Comparison of ENCODE assay signal across 21 cellular contexts in the genomic region with DNA sequence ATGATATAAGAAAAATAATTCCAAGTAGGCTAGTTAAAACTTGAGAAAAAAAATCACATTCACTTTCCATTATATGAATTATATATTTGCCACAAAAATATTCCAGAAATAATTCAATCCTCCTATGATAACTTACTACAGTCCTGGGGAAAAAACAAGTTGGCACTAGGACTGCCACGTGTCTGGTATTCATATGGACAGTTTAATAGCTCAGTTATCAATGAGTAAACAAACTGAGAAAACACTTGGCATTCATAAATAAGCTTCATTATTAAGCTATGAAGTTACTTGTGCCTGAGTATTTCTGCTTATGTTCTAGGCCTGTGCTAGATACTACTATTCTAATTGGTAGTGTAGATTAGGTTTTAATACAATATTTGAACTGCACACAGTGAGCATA.
A peak's percentile ranks its signal among the peaks of the same experiment; 100 is the strongest.
DNase-seq lines count a peak whose midpoint lies in the region; FAIRE-seq and TF ChIP-seq lines count a peak whose summit lies in the region.
"Had no signal": no experiment of that assay in that cellular context is flagged by ENCODE, and none has a peak within 500 bp of the region (broad histone marks: within the 10 kb centered on the region; RNA-seq: fewer than 3 reads in every experiment).

No MANE protein-coding gene starts in this region.

- no peak for DNase-seq in D721Med (ENCODE audit: insufficient read length, low spot score)
- peak; percentile 70 for DNase-seq in LNCaP clone FGC (ENCODE audit: low read depth)
- no peak for DNase-seq in activated T-cell treated with anti-CD3 and anti-CD28 coated beads for 4 hours
- no peak for DNase-seq in NCI-H1417 treated with DMSO at 0.1 percent for 48 hours (lab: John Stamatoyannopoulos, UW)
- no peak for DNase-seq in GM20000 (ENCODE audit: low spot score)
- DNase-seq: AML-193; Caco-2; Calu3; CD4-positive, alpha-beta T cell; CD8-positive, alpha-beta T cell; DMS 273 treated with DMSO at 0.1 percent for 48 hours; DMS153; DMS53; DMS79; DND-41; GDM1 had no signal

- TF ChIP-seq CTCF in D721Med (IDR thresholded peaks at IDR 0.05; ENCODE audit: insufficient read depth, missing control alignments) (no peak), LNCaP clone FGC (IDR thresholded peaks at IDR 0.05; ENCODE audit: control insufficient read depth, extremely low read depth, insufficient read depth) (no peak), GM20000 (IDR thresholded peaks at IDR 0.05; ENCODE audit: extremely low read depth, missing control alignments) (no peak)

- no peak overlapping the region for H3K4me3 ChIP-seq in LNCaP clone FGC (ENCODE audit: low read depth, low read length)
- H3K4me3 ChIP-seq: A549; BLaER1 treated with 17β-estradiol and CSF1 and Interleukin-3, amounts not matched to agents 10 nM and 100 nM; GM12878 had no signal

- FAIRE-seq in D721Med (lab: Jason Lieb, UNC) = peak; percentile 53
- peak; percentile 5 for FAIRE-seq in islet of Langerhans (lab: Jason Lieb, UNC)
- FAIRE-seq: A549, GM12878, GM18507 had no signal
